In genomic region chr3:58534592-58535494, GRCh38 we compare ENCODE assay signal across 23 cellular contexts. TPM values are rescaled to one million over a fixed set of nuclear protein-coding genes. Genes with fewer than 3 reads are reported as not detected.
"Had no signal": no experiment of that assay in that cellular context is flagged by ENCODE, and none has a peak within 500 bp of the region (broad histone marks: within the 10 kb centered on the region; RNA-seq: fewer than 3 reads in every experiment).

No MANE protein-coding gene starts in this region.

- H3K36me3 ChIP-seq: breast epithelium, WERI-Rb-1 had no signal

- FAIRE-seq: astrocyte, urothelium cell line had no signal

- DNase-seq: activated CD4-positive, alpha-beta T cell treated with anti-CD3 and anti-CD28 coated beads for 1 hour; activated CD4-positive, alpha-beta T cell treated with anti-CD3 and anti-CD28 coated beads, Interleukin-2, amount 50 U/mL, for 4 hours; activated gamma-delta T cell treated with Interleukin-2 at 50 U/mL for 16 hours; activated T-cell treated with anti-CD3 and anti-CD28 coated beads, Interleukin-2, amount 50 U/mL, for 72 hours; cerebellar nuclear complex; effector CD4-positive, alpha-beta T cell; left cardiac atrium; sigmoid colon; stimulated activated CD4-positive, alpha-beta T cell treated with anti-CD3 and anti-CD28 coated beads, Interleukin-4, amount 100 ng/mL, for 24 hours; SW 1271; T-helper 2 cell; WERI-Rb-1 had no signal

- H3K27ac ChIP-seq: testis had no signal

- H3K9ac ChIP-seq: parathyroid adenoma had no signal

- H3K4me3 ChIP-seq: adrenal gland, sigmoid colon, testis had no signal

- H3K9me3 ChIP-seq: adrenal gland, breast epithelium, sigmoid colon, testis had no signal

- ATAC-seq: activated naive CD4-positive, alpha-beta T cell treated with anti-CD3 and anti-CD28 coated beads, Interleukin-2, amount 50 U/mL, for 72 hours; activated T-cell treated with anti-CD3 and anti-CD28 coated beads, Interleukin-2, amount 50 U/mL, for 72 hours; esophagus mucosa; left cardiac atrium; stimulated activated effector memory CD8-positive, alpha-beta T cell treated with anti-CD3 and anti-CD28 coated beads, Interleukin-12 subunit alpha, Interleukin-12 subunit beta, amount 100 ng/mL, for 72 hours had no signal

- H3K27me3 ChIP-seq: adrenal gland, breast epithelium, sigmoid colon, testis had no signal

RNA-seq across cellular contexts. Expression of gene ACOX2, which starts 2.1 kb away (rescaled TPM):
- total RNA-seq: activated CD8-positive, alpha-beta memory T cell treated with anti-CD3 and anti-CD28 coated beads for 36 hours; activated naive CD4-positive, alpha-beta T cell treated with anti-CD3 and anti-CD28 coated beads, Interleukin-2, amount 50 U/mL, for 72 hours; activated T-cell treated with anti-CD3 and anti-CD28 coated beads, Interleukin-2, amount 50 U/mL, for 72 hours had no signal

RNA-seq across cellular contexts. Expression of gene FAM107A, which starts 42.3 kb away (rescaled TPM):
- total RNA-seq: activated CD8-positive, alpha-beta memory T cell treated with anti-CD3 and anti-CD28 coated beads for 36 hours; activated naive CD4-positive, alpha-beta T cell treated with anti-CD3 and anti-CD28 coated beads, Interleukin-2, amount 50 U/mL, for 72 hours; activated T-cell treated with anti-CD3 and anti-CD28 coated beads, Interleukin-2, amount 50 U/mL, for 72 hours; astrocyte; myocyte had no signal
